In genomic region chr6:33592595-33593413, GRCh38 we compare ENCODE assay signal across 8 cellular contexts. TPM values are rescaled to one million over a fixed set of nuclear protein-coding genes. Genes with fewer than 3 reads are reported as not detected.
DNase-seq lines count a peak whose midpoint lies in the region; ATAC-seq and TF ChIP-seq lines count a peak whose summit lies in the region.

No MANE protein-coding gene starts in this region.

- no peak for TF ChIP-seq POLR2A in vagina (IDR thresholded peaks at IDR 0.05)

- H3K4me1 ChIP-seq in vagina = peaks cover 34% of the 10 kb centered on the region
- peaks cover 21% of the 10 kb centered on the region for H3K4me1 ChIP-seq in SJCRH30

- H3K27ac ChIP-seq in vagina = no peak overlapping the region
- no peak overlapping the region for H3K27ac ChIP-seq in SJCRH30

- H3K4me3 Mint-ChIP-seq in activated naive CD4-positive, alpha-beta T cell treated with anti-CD3 and anti-CD28 coated beads, Interleukin-2, amount 50 U/mL, for 24 hours = peak overlapping the region; percentile 75

- ATAC-seq in GM19351 (IDR thresholded peaks at IDR 0.05; ENCODE audit: unreplicated experiment) (peak; percentile 50), left colon (peak; percentile 14), GM18519 (IDR thresholded peaks at IDR 0.05; ENCODE audit: low FRiP score, unreplicated experiment) (no peak)

- peaks cover 20% of the 10 kb centered on the region for H3K4me1 Mint-ChIP-seq in activated naive CD4-positive, alpha-beta T cell treated with anti-CD3 and anti-CD28 coated beads, Interleukin-2, amount 50 U/mL, for 24 hours

- H3K9me3 ChIP-seq in vagina (no peaks in the 10 kb centered on the region), SJCRH30 (replicated peaks) (no peaks in the 10 kb centered on the region)

- DNase-seq in KBM-7 (peak; percentile 16), left colon (peak; percentile 74 to 83), ureter (ENCODE audit: low spot score) (peak; percentile 71), vagina (ENCODE audit: extremely low spot score in 2 of 2) (no peak), SJCRH30 (no peak)

- intact Hi-C loops in left colon (cut with DNase I, micrococcal nuclease) (no loop called here), vagina (cut with DNase I) (loop anchor here (5.0 kb wide), 1 partner anchor 109 kb away; no protein-coding TSS in a partner anchor)

- H3K4me3 ChIP-seq in vagina (peak overlapping the region in 1 of 2 donors; percentile 18), SJCRH30 (no peak overlapping the region)

- no peaks in the 10 kb centered on the region for H3K27me3 Mint-ChIP-seq in activated naive CD4-positive, alpha-beta T cell treated with anti-CD3 and anti-CD28 coated beads, Interleukin-2, amount 50 U/mL, for 24 hours

- peak overlapping the region; percentile 59 for H3K27ac Mint-ChIP-seq in activated naive CD4-positive, alpha-beta T cell treated with anti-CD3 and anti-CD28 coated beads, Interleukin-2, amount 50 U/mL, for 24 hours

- no peaks in the 10 kb centered on the region for H3K9me3 Mint-ChIP-seq in activated naive CD4-positive, alpha-beta T cell treated with anti-CD3 and anti-CD28 coated beads, Interleukin-2, amount 50 U/mL, for 24 hours

- TF ChIP-seq CTCF in vagina (IDR thresholded peaks at IDR 0.05) = no peak

- H3K36me3 Mint-ChIP-seq in activated naive CD4-positive, alpha-beta T cell treated with anti-CD3 and anti-CD28 coated beads, Interleukin-2, amount 50 U/mL, for 24 hours = no peaks in the 10 kb centered on the region

- in situ Hi-C loops in KBM-7 (cut with MboI; ENCODE audit: low pct_unique_long_range_greater_than_20kb, low sequenced_read_pairs) = no loop called here

- H3K27me3 ChIP-seq in vagina (no peaks in the 10 kb centered on the region), SJCRH30 (no peaks in the 10 kb centered on the region)

- H3K36me3 ChIP-seq in vagina (no peaks in the 10 kb centered on the region), SJCRH30 (no peaks in the 10 kb centered on the region)

RNA-seq across cellular contexts. Expression of gene BAK1, which starts 12.7 kb away (rescaled TPM):
- total RNA-seq in left colon = 10 to 100 TPM; 85.6 to 93.5 TPM
- 27.9 TPM for total RNA-seq in ureter
- 19.2 TPM for total RNA-seq in vagina
- 22.5 and 24.0 TPM in 2 replicates for total RNA-seq in SJCRH30 (2014; rRNA removed; shearing (Covaris generic))

RNA-seq across cellular contexts. Expression of gene ITPR3, which starts 28.3 kb away (rescaled TPM):
- total RNA-seq in left colon = 100 to 1,000 TPM; 106 to 108 TPM
- 31.3 TPM for total RNA-seq in ureter
- total RNA-seq in vagina = 50.1 TPM
- total RNA-seq in SJCRH30 (2014; rRNA removed; shearing (Covaris generic)) = 2.6 and 2.9 TPM in 2 replicates

Comparison
In these comparisons a context has a peak if more than half of its experiments do, and no peak if none do; other contexts are left out.
1. DNase-seq: peak in KBM-7 (single experiment), left colon (2 of 2) and ureter (single experiment); none in vagina (0 of 2) and SJCRH30 (0 of 2).